ENCODE assay signal across 1 cellular context in genomic region chr6:34809914-34810882, GRCh38.
TF ChIP-seq lines count a peak whose summit lies in the region.

No MANE protein-coding gene starts in this region.

TF ChIP-seq in GM12878, 131 proteins besides CTCF, POLR2A, EP300 and RAD21:
- TF ChIP-seq MXI1 (IDR thresholded peaks at IDR 0.05; ENCODE audit: low read depth, low read length) (no peak), DPF2 (IDR thresholded peaks at IDR 0.05) (no peak), NBN (IDR thresholded peaks at IDR 0.05) (no peak), ZBTB4 (CRISPR knock-in tag; IDR thresholded peaks at IDR 0.05) (no peak), JUND (IDR thresholded peaks at IDR 0.05; ENCODE audit: low read depth, low read length) (no peak), KAT2A (conservative IDR thresholded peaks at IDR 0.05; ENCODE audit: control insufficient read depth, low read depth, low read length) (no peak), SIX5 (IDR thresholded peaks at IDR 0.05; ENCODE audit: low read depth, low read length, severe bottlenecking) (no peak), IKZF1 (conservative IDR thresholded peaks at IDR 0.05) (no peak), BCLAF1 (IDR thresholded peaks at IDR 0.05) (no peak), ASH2L (IDR thresholded peaks at IDR 0.05; ENCODE audit: borderline replicate concordance, low read depth) (no peak), BCL11A (IDR thresholded peaks at IDR 0.05; ENCODE audit: low read depth, low read length) (no peak), BRCA1 (IDR thresholded peaks at IDR 0.05; ENCODE audit: low read depth, low read length) (no peak), CHD2 (IDR thresholded peaks at IDR 0.05; ENCODE audit: borderline replicate concordance, low read depth, low read length) (no peak), CBX3 (IDR thresholded peaks at IDR 0.05; ENCODE audit: borderline replicate concordance, low read depth) (no peak), ATF7 (IDR thresholded peaks at IDR 0.05; ENCODE audit: low read depth) (no peak), BMI1 (IDR thresholded peaks at IDR 0.05; ENCODE audit: borderline replicate concordance) (no peak), NRF1 (conservative IDR thresholded peaks at IDR 0.05; ENCODE audit: low read depth, low read length) (no peak), RUNX3 (IDR thresholded peaks at IDR 0.05; ENCODE audit: low read length) (no peak), CEBPB (IDR thresholded peaks at IDR 0.05; ENCODE audit: borderline replicate concordance in 1 of 2, low read depth in 2 of 2, low read length in 2 of 2) (no peak)
TF ChIP-seq in GM12878: peak in this region for 0.
